9 cellular contexts compared by ENCODE assay signal in genomic region chr3:120090422-120090821, GRCh38. TPM values are rescaled to one million over a fixed set of nuclear protein-coding genes. Genes with fewer than 3 reads are reported as not detected.
A peak's percentile ranks its signal among the peaks of the same experiment; 100 is the strongest.
DNase-seq lines count a peak whose midpoint lies in the region; FAIRE-seq and TF ChIP-seq lines count a peak whose summit lies in the region.
"Had no signal": no experiment of that assay in that cellular context is flagged by ENCODE, and none has a peak within 500 bp of the region (broad histone marks: within the 10 kb centered on the region; RNA-seq: fewer than 3 reads in every experiment).

No MANE protein-coding gene starts in this region.

- no peaks in the 10 kb centered on the region for H3K9me1 ChIP-seq in keratinocyte (ENCODE audit: control insufficient read depth, extremely low read depth, insufficient read depth, low read length)

- no peak overlapping the region for H2AFZ ChIP-seq in keratinocyte (ENCODE audit: control insufficient read depth, low read length)

- peaks cover 84% of the 10 kb centered on the region for H3K79me2 ChIP-seq in keratinocyte (ENCODE audit: control insufficient read depth, insufficient read depth, low read length)

- H3K9me3 ChIP-seq in HEK293 (ENCODE audit: control insufficient read depth, insufficient read depth, low read depth, low read length) (no peaks in the 10 kb centered on the region), adipocyte (ENCODE audit: control insufficient read depth, low read length) (no peaks in the 10 kb centered on the region), keratinocyte (ENCODE audit: control insufficient read depth, low read depth, low read length) (no peaks in the 10 kb centered on the region), thymus (ENCODE audit: control insufficient read depth) (no peaks in the 10 kb centered on the region)

- no peaks in the 10 kb centered on the region; the same call in 1 of the 2 replicates for H3K4me1 ChIP-seq in HEK293 (ENCODE audit: control insufficient read depth, insufficient read depth, low read length)
- peaks cover 14% of the 10 kb centered on the region for H3K4me1 ChIP-seq in adipocyte (ENCODE audit: control insufficient read depth, insufficient read depth, low read length)
- H3K4me1 ChIP-seq in keratinocyte (ENCODE audit: control insufficient read depth, extremely low read depth, insufficient read depth, low read length), result peaks cover 22% of the 10 kb centered on the region
- peaks cover 8% of the 10 kb centered on the region for H3K4me1 ChIP-seq in thymus (ENCODE audit: control insufficient read depth, insufficient read depth, low read length)

- H3K27me3 ChIP-seq in adipocyte (replicated peaks; ENCODE audit: control insufficient read depth, insufficient read depth, low read length) (no peaks in the 10 kb centered on the region), keratinocyte (ENCODE audit: control insufficient read depth, extremely low read depth, insufficient read depth, low read length) (no peaks in the 10 kb centered on the region), thymus (ENCODE audit: control insufficient read depth, insufficient read depth) (no peaks in the 10 kb centered on the region)

- FAIRE-seq in keratinocyte (lab: Jason Lieb, UNC), result no peak

- CTCF ChIA-PET in HEK293 (lab: Yijun Ruan, JAX), result no interaction called here

- H3K4me3 ChIP-seq in HEK293 (ENCODE audit: low read depth, low read length), result peak overlapping the region; percentile 85
- H3K4me3 ChIP-seq in adipocyte (ENCODE audit: low read length), result peak overlapping the region; percentile 97
- peak overlapping the region; percentile 95 to 99 (median 97) for H3K4me3 ChIP-seq in keratinocyte (ENCODE audit: control insufficient read depth in 2 of 3, extremely low read depth in 1 of 3, insufficient read depth in 2 of 3, low read depth in 1 of 3, low read length in 3 of 3)
- peak overlapping the region; percentile 33 for H3K4me3 ChIP-seq in thymus (ENCODE audit: low read length)

- 44% methylated on average over 1 of the region's 1 CpG for WGBS in thymus

- DNase-seq in adipocyte (ENCODE audit: low read depth) (peak; percentile 9), keratinocyte (ENCODE audit: low read depth, low spot score) (no peak), NCI-H526 (lab: John Stamatoyannopoulos, UW) (no peak), NOMO-1 treated with DMSO at 0.1 percent for 48 hours (lab: John Stamatoyannopoulos, UW; ENCODE audit: unreplicated experiment) (no peak), T-helper 2 cell (no peak)
- DNase-seq: midbrain, NCI-H2171 treated with DMSO at 0.1 percent for 48 hours had no signal

- dilution Hi-C loops in keratinocyte (cut with MboI; ENCODE audit: extremely low pct_ligation_motif_present, low sequenced_read_pairs), result no loop called here

- TF ChIP-seq CTCF in HEK293 (tag by site-specific recombination; IDR thresholded peaks at IDR 0.05) (no peak), keratinocyte (optimal IDR thresholded peaks at IDR 0.05 in 1 of 3, IDR thresholded peaks at IDR 0.05 in 1 of 3, conservative IDR thresholded peaks at IDR 0.05 in 1 of 3; ENCODE audit: extremely low read depth in 1 of 3, insufficient read depth in 2 of 3, low read length in 3 of 3) (no peak)

- H3K9ac ChIP-seq in adipocyte (ENCODE audit: low read length), result peak overlapping the region; percentile 98
- peak overlapping the region; percentile 100 for H3K9ac ChIP-seq in keratinocyte (ENCODE audit: control insufficient read depth, extremely low read depth, insufficient read depth, low read length)

- POLR2A ChIA-PET in HEK293 (lab: Yijun Ruan, JAX), result no interaction called here

- H3K27ac ChIP-seq in HEK293 (ENCODE audit: extremely low read depth, low read depth, low read length) (no peak overlapping the region), keratinocyte (ENCODE audit: control insufficient read depth, insufficient read depth, low read length) (peak overlapping the region; percentile 96), thymus (ENCODE audit: low read depth) (no peak overlapping the region)

- H3K36me3 ChIP-seq in HEK293 (ENCODE audit: control insufficient read depth in 2 of 2, insufficient read depth in 1 of 2, low read length in 2 of 2), result no peaks in the 10 kb centered on the region; a peak in 1 of 3 replicates
- no peaks in the 10 kb centered on the region for H3K36me3 ChIP-seq in adipocyte (ENCODE audit: control insufficient read depth, insufficient read depth, low read length, severe bottlenecking)
- peaks cover under 1 to 4% of the 10 kb centered on the region in 2 experiments for H3K36me3 ChIP-seq in keratinocyte (ENCODE audit: control insufficient read depth in 2 of 2, extremely low read depth in 1 of 2, insufficient read depth in 2 of 2, low read length in 2 of 2)
- H3K36me3 ChIP-seq in thymus (ENCODE audit: control insufficient read depth, insufficient read depth), result no peaks in the 10 kb centered on the region

- peaks cover 20% of the 10 kb centered on the region for H4K20me1 ChIP-seq in keratinocyte (ENCODE audit: control insufficient read depth, extremely low read depth, insufficient read depth, low read length)

- H3K4me2 ChIP-seq in keratinocyte (ENCODE audit: control insufficient read depth, extremely low read depth, insufficient read depth, low read depth, low read length), result peak overlapping the region; percentile 93

TF ChIP-seq in HEK293, 187 proteins besides CTCF, POLR2A, EP300 and RAD21:
- peak; percentile 96 for TF ChIP-seq PRDM1 (tag by site-specific recombination; IDR thresholded peaks at IDR 0.05)
- TF ChIP-seq ZBTB6 (tag by site-specific recombination; IDR thresholded peaks at IDR 0.05), result peak; percentile 23; the same call in 1 of the 2 replicates
- no peak for TF ChIP-seq ZNF2 (tag by site-specific recombination; IDR thresholded peaks at IDR 0.05)

RNA-seq across cellular contexts. Expression of gene GSK3B, which starts 3.8 kb away (rescaled TPM):
- polyA plus RNA-seq in keratinocyte, result 62.0 to 73.3 TPM (median 68.5 TPM) in 3 replicates
- polyA plus RNA-seq in keratinocyte (2011; ENCODE audit: low read depth), result 10.7 TPM
- polyA plus RNA-seq in keratinocyte (2011; cell fraction: cytosol; rRNA removed), result 44.5 and 70.9 TPM in 2 replicates
- 52.7 and 60.1 TPM in 2 replicates for polyA plus RNA-seq in keratinocyte (2011; cell fraction: nucleus; rRNA removed)
- 33.2 and 50.8 TPM in 2 replicates for polyA plus RNA-seq in keratinocyte (2012; ENCODE audit: low replicate concordance)
- 122 to 165 TPM (median 142 TPM) in 3 replicates for polyA minus RNA-seq in keratinocyte
- polyA minus RNA-seq in keratinocyte (2011; cell fraction: cytosol; rRNA and poly(A)+ RNA removed), result 90.7 TPM
- 97.9 and 213 TPM in 2 replicates for polyA minus RNA-seq in keratinocyte (2011; cell fraction: nucleus; rRNA and poly(A)+ RNA removed)
- polyA plus RNA-seq in thymus, result 10.9 TPM

Comparison
In these comparisons a context has a peak if more than half of its experiments do, and no peak if none do; other contexts are left out.
1. H3K4me3 ChIP-seq: peak in every context shown above with its lines; median percentile 97 in adipocyte; 97 in keratinocyte; 85 in HEK293; 33 in thymus.